In genomic region chr14:86527312-86527711, GRCh38 we compare ENCODE assay signal across 22 cellular contexts.
"Had no signal": no experiment of that assay in that cellular context is flagged by ENCODE, and none has a peak within 500 bp of the region (broad histone marks: within the 10 kb centered on the region; RNA-seq: fewer than 3 reads in every experiment).

No MANE protein-coding gene starts in this region.

- H3K27ac ChIP-seq: KMS-11, RWPE1, SJCRH30 had no signal

- H3K4me2 ChIP-seq: KMS-11 had no signal

- H3K36me3 ChIP-seq: SJCRH30 had no signal

- H3K27ac Mint-ChIP-seq: IgD-negative memory B cell had no signal

- H3K9me3 ChIP-seq: SJCRH30 had no signal

- H3K4me1 Mint-ChIP-seq: IgD-negative memory B cell had no signal

- H3K27me3 ChIP-seq: SJCRH30 had no signal

- DNase-seq: Kasumi-1, MV-4-11, NCI-H1048, NCI-H1105, NCI-H1417, NCI-H1436 treated with DMSO at 0.1 percent for 48 hours, NCI-H1694, NCI-H187 treated with DMSO at 0.1 percent for 48 hours, NCI-H2029 treated with DMSO at 0.1 percent for 48 hours, NCI-H2227 treated with DMSO at 0.1 percent for 48 hours, NCI-H446, NCI-H510A, NCI-H524 treated with DMSO at 0.1 percent for 48 hours, NCI-H69, NCI-H774, PC-3, SHP77 treated with DMSO at 0.1 percent for 48 hours, SJCRH30 had no signal

- H3K4me3 Mint-ChIP-seq: IgD-negative memory B cell had no signal

- H3K36me3 Mint-ChIP-seq: IgD-negative memory B cell had no signal

- H3K27me3 Mint-ChIP-seq: IgD-negative memory B cell had no signal

- H3K4me1 ChIP-seq: SJCRH30 had no signal

- H3K4me3 ChIP-seq: K562, SJCRH30 had no signal

- H3K9ac ChIP-seq: KMS-11 had no signal
